ENCODE assay signal across 2 cellular contexts in the genomic region with DNA sequence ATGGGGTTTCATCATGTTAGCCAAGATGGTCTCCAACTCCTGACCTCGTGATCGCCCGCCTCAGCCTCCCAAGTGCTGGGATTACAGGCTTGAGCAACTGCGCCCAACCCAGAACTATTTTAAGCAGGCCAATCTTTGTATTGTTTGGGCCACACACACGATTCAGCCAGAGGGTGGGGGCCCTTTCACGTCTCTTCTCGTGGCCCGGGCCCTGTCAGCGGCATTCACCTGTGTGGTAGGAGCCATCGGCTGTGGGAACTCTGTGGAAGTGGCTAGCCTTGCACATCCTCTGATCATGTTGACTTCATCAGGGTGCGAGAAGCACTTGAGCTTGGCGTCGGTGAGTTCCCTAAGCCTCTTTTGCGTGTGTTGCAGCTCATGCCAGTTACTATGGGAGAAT.
TF ChIP-seq lines count a peak whose summit lies in the region.

No MANE protein-coding gene starts in this region.

TF ChIP-seq in H1, 55 proteins besides CTCF, POLR2A, EP300 and RAD21:
- TF ChIP-seq SRF (IDR thresholded peaks at IDR 0.05; ENCODE audit: low read depth, low read length) (no peak), KDM5A (IDR thresholded peaks at IDR 0.05; ENCODE audit: low read length) (no peak), EZH2 (IDR thresholded peaks at IDR 0.05; ENCODE audit: low read depth, low read length, severe bottlenecking) (no peak), TEAD4 (IDR thresholded peaks at IDR 0.05; ENCODE audit: low read depth, low read length) (no peak), BCL11A (IDR thresholded peaks at IDR 0.05; ENCODE audit: low read depth in 2 of 2, low read length in 2 of 2) (no peak)

TF ChIP-seq in HEK293T, 16 proteins besides CTCF, POLR2A, EP300 and RAD21:
- TF ChIP-seq SUZ12 (IDR thresholded peaks at IDR 0.05) (no peak), ELF4 (IDR thresholded peaks at IDR 0.05) (no peak), BHLHE40 (IDR thresholded peaks at IDR 0.05; ENCODE audit: borderline replicate concordance) (no peak), FOXM1 (IDR thresholded peaks at IDR 0.05; ENCODE audit: borderline replicate concordance) (no peak), ZNF384 (IDR thresholded peaks at IDR 0.05) (no peak), ARNT (IDR thresholded peaks at IDR 0.05) (no peak), LEF1 (IDR thresholded peaks at IDR 0.05; ENCODE audit: borderline replicate concordance) (no peak), NFRKB (IDR thresholded peaks at IDR 0.05) (no peak), CTBP1 (IDR thresholded peaks at IDR 0.05; ENCODE audit: borderline replicate concordance) (no peak), FOXA1 (IDR thresholded peaks at IDR 0.05) (no peak), FOXK2 (IDR thresholded peaks at IDR 0.05) (no peak), TARDBP (IDR thresholded peaks at IDR 0.05) (no peak), HDGF (IDR thresholded peaks at IDR 0.05; ENCODE audit: borderline replicate concordance) (no peak)
